In genomic region chr2:237575869-237576862, GRCh38 we compare ENCODE assay signal across 17 cellular contexts. TPM values are rescaled to one million over a fixed set of nuclear protein-coding genes. Genes with fewer than 3 reads are reported as not detected.
"Had no signal": no experiment of that assay in that cellular context is flagged by ENCODE, and none has a peak within 500 bp of the region (broad histone marks: within the 10 kb centered on the region; RNA-seq: fewer than 3 reads in every experiment).

No MANE protein-coding gene starts in this region.

- H3K9me3 ChIP-seq: thoracic aorta had no signal

- H3K4me3 ChIP-seq: lung, thoracic aorta had no signal

- ATAC-seq: activated CD8-positive, alpha-beta T cell treated with anti-CD3 and anti-CD28 coated beads, Interleukin-2, amount 10 ng/mL, durations not matched to agents 7 days and 5 days; stimulated activated naive CD8-positive, alpha-beta T cell treated with anti-CD3 and anti-CD28 coated beads, Interleukin-15, amount 100 ng/mL, for 72 hours had no signal

- H3K36me3 ChIP-seq: thoracic aorta had no signal

- DNase-seq: activated CD8-positive, alpha-beta memory T cell treated with anti-CD3 and anti-CD28 coated beads, Interleukin-2, amount 50 U/mL, for 48 hours; activated CD8-positive, alpha-beta T cell treated with anti-CD3 and anti-CD28 coated beads, Interleukin-2, amount 10 ng/mL, durations not matched to agents 7 days and 5 days; activated naive CD4-positive, alpha-beta T cell treated with anti-CD3 and anti-CD28 coated beads for 36 hours; foreskin melanocyte; naive B cell; stimulated activated CD4-positive, alpha-beta T cell treated with anti-CD3 and anti-CD28 coated beads, Interleukin-15, amount 100 ng/mL, for 24 hours; stimulated activated CD4-positive, alpha-beta T cell treated with anti-CD3 and anti-CD28 coated beads, Interleukin-4, amount 100 ng/mL, for 24 hours; stimulated activated naive CD8-positive, alpha-beta T cell treated with anti-CD3 and anti-CD28 coated beads, Interleukin-15, amount 100 ng/mL, for 72 hours had no signal

- H3K27ac ChIP-seq: thoracic aorta had no signal

RNA-seq across cellular contexts. Expression of gene PRLH, which starts 9.8 kb away (rescaled TPM):
- total RNA-seq: activated CD8-positive, alpha-beta T cell treated with anti-CD3 and anti-CD28 coated beads, Interleukin-2, amount 10 ng/mL, durations not matched to agents 7 days and 5 days; activated naive CD4-positive, alpha-beta T cell treated with anti-CD3 and anti-CD28 coated beads for 36 hours; activated T-helper 1 cell treated with anti-CD3 and anti-CD28 coated beads, Interleukin-12 subunit alpha, Interleukin-12 subunit beta, Interleukin-2, Interleukin-4 antibody, amounts not matched to agents 30 ng/mL and 10 ng/mL and 1 ng/mL, durations not matched to agents 14 hours and 24 hours and 36 hours; cerebellum; dermis microvascular lymphatic vessel endothelial cell; left colon; lung; pulmonary artery endothelial cell; thoracic aorta; urinary bladder had no signal
- polyA plus RNA-seq: adipose tissue, lung, urinary bladder had no signal

RNA-seq across cellular contexts. Expression of gene RAB17, which starts 14.4 kb away (rescaled TPM):
- total RNA-seq: activated naive CD4-positive, alpha-beta T cell treated with anti-CD3 and anti-CD28 coated beads for 36 hours; activated T-helper 1 cell treated with anti-CD3 and anti-CD28 coated beads, Interleukin-12 subunit alpha, Interleukin-12 subunit beta, Interleukin-2, Interleukin-4 antibody, amounts not matched to agents 30 ng/mL and 10 ng/mL and 1 ng/mL, durations not matched to agents 14 hours and 24 hours and 36 hours had no signal
